Comparison of ENCODE assay signal across 27 cellular contexts in the genomic region with DNA sequence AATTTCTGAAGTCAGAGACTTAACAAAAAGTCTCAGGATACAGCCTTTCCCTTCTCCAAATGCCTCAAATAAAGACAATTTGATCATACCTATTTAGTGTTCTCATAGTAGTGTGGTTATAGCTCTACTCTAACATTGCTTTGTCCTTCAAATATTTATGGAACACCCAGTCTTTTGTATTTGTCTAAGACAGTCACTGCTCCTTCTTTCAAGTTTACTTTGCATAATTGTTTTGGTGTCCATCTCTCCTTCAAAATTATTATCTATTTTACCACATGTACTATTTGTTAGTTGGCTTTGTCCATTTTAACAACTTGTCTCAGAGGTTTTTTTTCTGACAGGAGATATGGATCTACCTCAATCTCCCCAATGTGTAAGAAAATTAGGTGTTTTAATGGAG.
DNase-seq lines count a peak whose midpoint lies in the region; ATAC-seq and TF ChIP-seq lines count a peak whose summit lies in the region.
"Had no signal": no experiment of that assay in that cellular context is flagged by ENCODE, and none has a peak within 500 bp of the region (broad histone marks: within the 10 kb centered on the region; RNA-seq: fewer than 3 reads in every experiment).

No MANE protein-coding gene starts in this region.

- H3K4me3 Mint-ChIP-seq in stimulated activated naive B cell treated with anti-CD40 and anti-IgM and Interleukin-4, amounts not matched to agents 10 μg/mL and 1 μg/mL and 100 μg/mL, for 72 hours: no peak overlapping the region
- H3K4me3 Mint-ChIP-seq: B cell; CD14-positive monocyte; CD4-positive, alpha-beta memory T cell; CD4-positive, alpha-beta T cell; CD4-positive, CD25-positive, alpha-beta regulatory T cell; CD8-positive, alpha-beta memory T cell; CD8-positive, alpha-beta T cell had no signal

- no peaks in the 10 kb centered on the region for H3K4me1 Mint-ChIP-seq in stimulated activated naive B cell treated with anti-CD40 and anti-IgM and Interleukin-4, amounts not matched to agents 10 μg/mL and 1 μg/mL and 100 μg/mL, for 72 hours
- H3K4me1 Mint-ChIP-seq: B cell; CD14-positive monocyte; CD4-positive, alpha-beta memory T cell; CD4-positive, CD25-positive, alpha-beta regulatory T cell; CD8-positive, alpha-beta memory T cell had no signal

- no peak overlapping the region for H3K4me3 ChIP-seq in LNCaP clone FGC (ENCODE audit: low read depth, low read length)
- H3K4me3 ChIP-seq: A549; BLaER1; BLaER1 treated with 17β-estradiol and CSF1 and Interleukin-3, amounts not matched to agents 10 nM and 100 nM had no signal

- H3K27ac Mint-ChIP-seq in stimulated activated naive B cell treated with anti-CD40 and anti-IgM and Interleukin-4, amounts not matched to agents 10 μg/mL and 1 μg/mL and 100 μg/mL, for 72 hours: no peak overlapping the region
- H3K27ac Mint-ChIP-seq: B cell; CD14-positive monocyte; CD4-positive, alpha-beta memory T cell; CD4-positive, alpha-beta T cell; CD4-positive, CD25-positive, alpha-beta regulatory T cell; CD8-positive, alpha-beta memory T cell; CD8-positive, alpha-beta T cell had no signal

- H3K36me3 Mint-ChIP-seq in stimulated activated naive B cell treated with anti-CD40 and anti-IgM and Interleukin-4, amounts not matched to agents 10 μg/mL and 1 μg/mL and 100 μg/mL, for 72 hours: no peaks in the 10 kb centered on the region
- H3K36me3 Mint-ChIP-seq: CD14-positive monocyte; CD4-positive, alpha-beta memory T cell; CD4-positive, CD25-positive, alpha-beta regulatory T cell; CD8-positive, alpha-beta memory T cell; CD8-positive, alpha-beta T cell had no signal

- ATAC-seq in stimulated activated naive B cell treated with anti-CD40 and anti-IgM and Interleukin-4, amounts not matched to agents 10 μg/mL and 1 μg/mL and 100 μg/mL, for 72 hours (replicated peaks): no peak
- ATAC-seq: A549; CD8-positive, alpha-beta T cell had no signal

- H3K27me3 Mint-ChIP-seq in stimulated activated naive B cell treated with anti-CD40 and anti-IgM and Interleukin-4, amounts not matched to agents 10 μg/mL and 1 μg/mL and 100 μg/mL, for 72 hours: peaks cover 0 to 6% of the 10 kb centered on the region in 2 donors
- H3K27me3 Mint-ChIP-seq: B cell; CD4-positive, alpha-beta memory T cell; CD4-positive, CD25-positive, alpha-beta regulatory T cell; CD8-positive, alpha-beta memory T cell had no signal

- DNase-seq in LNCaP clone FGC (ENCODE audit: low read depth): peak; percentile 85
- no peak for DNase-seq in stimulated activated naive B cell treated with anti-CD40 and anti-IgM and Interleukin-4, amounts not matched to agents 10 μg/mL and 1 μg/mL and 100 μg/mL, for 72 hours
- DNase-seq: 8988T; ACHN; AML-193; BE2C; C1 segment of cervical spinal cord; Caco-2; Calu3; CD4-positive, alpha-beta memory T cell; CD4-positive, alpha-beta T cell; CD4-positive, CD25-positive, alpha-beta regulatory T cell; CD8-positive, alpha-beta memory T cell; CD8-positive, alpha-beta T cell; COR-L47; DMS 273 treated with DMSO at 0.1 percent for 48 hours; DMS153; DMS53; DMS79; DMS79 treated with DMSO at 0.1 percent for 48 hours; DND-41; EL had no signal

- no peaks in the 10 kb centered on the region for H3K9me3 Mint-ChIP-seq in stimulated activated naive B cell treated with anti-CD40 and anti-IgM and Interleukin-4, amounts not matched to agents 10 μg/mL and 1 μg/mL and 100 μg/mL, for 72 hours
- H3K9me3 Mint-ChIP-seq: CD4-positive, alpha-beta memory T cell; CD8-positive, alpha-beta T cell had no signal

- TF ChIP-seq CTCF in LNCaP clone FGC (IDR thresholded peaks at IDR 0.05; ENCODE audit: control insufficient read depth, extremely low read depth, insufficient read depth): no peak
